1 cellular context compared by ENCODE assay signal in genomic region chr2:54106631-54107454, GRCh38.
TF ChIP-seq lines count a peak whose summit lies in the region.

No MANE protein-coding gene starts in this region.

TF ChIP-seq in HepG2, 621 proteins besides CTCF, POLR2A, EP300 and RAD21 (continued from another document and continues in another):
- TF ChIP-seq, protein P1, sequence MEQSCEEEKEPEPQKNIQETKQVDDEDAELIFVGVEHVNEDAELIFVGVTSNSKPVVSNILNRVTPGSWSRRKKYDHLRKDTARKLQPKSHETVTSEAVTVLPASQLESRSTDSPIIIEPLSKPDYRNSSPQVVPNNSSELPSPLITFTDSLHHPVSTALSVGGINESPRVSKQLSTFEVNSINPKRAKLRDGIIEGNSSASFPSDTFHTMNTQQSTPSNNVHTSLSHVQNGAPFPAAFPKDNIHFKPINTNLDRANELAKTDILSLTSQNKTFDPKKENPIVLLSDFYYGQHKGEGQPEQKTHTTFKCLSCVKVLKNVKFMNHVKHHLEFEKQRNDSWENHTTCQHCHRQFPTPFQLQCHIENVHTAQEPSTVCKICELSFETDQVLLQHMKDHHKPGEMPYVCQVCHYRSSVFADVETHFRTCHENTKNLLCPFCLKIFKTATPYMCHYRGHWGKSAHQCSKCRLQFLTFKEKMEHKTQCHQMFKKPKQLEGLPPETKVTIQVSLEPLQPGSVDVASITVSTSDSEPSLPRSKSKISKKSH (CRISPR knock-in tag; IDR thresholded peaks at IDR 0.05; ENCODE audit: borderline replicate concordance) = no peak
- TF ChIP-seq ASH2L (IDR thresholded peaks at IDR 0.05; ENCODE audit: insufficient read length, low read depth, low read length) (no peak), ZSCAN22 (CRISPR knock-in tag; IDR thresholded peaks at IDR 0.05) (no peak), STAG1 (CRISPR knock-in tag; IDR thresholded peaks at IDR 0.05) (peak; percentile 92), ZBTB7B (CRISPR knock-in tag; IDR thresholded peaks at IDR 0.05) (no peak), ZNF530 (CRISPR knock-in tag; IDR thresholded peaks at IDR 0.05; ENCODE audit: low read depth) (no peak), RXRA (CRISPR knock-in tag; IDR thresholded peaks at IDR 0.05) (no peak), ZBTB25 (CRISPR knock-in tag; IDR thresholded peaks at IDR 0.05) (peak; percentile 49; the same call in 1 of the 2 replicates), PLRG1 (conservative IDR thresholded peaks at IDR 0.05) (no peak), ZNF83 (CRISPR knock-in tag; IDR thresholded peaks at IDR 0.05; ENCODE audit: borderline replicate concordance) (no peak), ZMYM4 (CRISPR knock-in tag; IDR thresholded peaks at IDR 0.05) (0 out of 2 replicates have a peak, but pooled peaks have one; percentile 5), ZNF30 (CRISPR knock-in tag; IDR thresholded peaks at IDR 0.05) (no peak), POGZ (CRISPR knock-in tag; IDR thresholded peaks at IDR 0.05) (no peak), ZNF34 (CRISPR knock-in tag; IDR thresholded peaks at IDR 0.05; ENCODE audit: borderline replicate concordance) (no peak), ZNF766 (CRISPR knock-in tag; IDR thresholded peaks at IDR 0.05; ENCODE audit: borderline replicate concordance) (no peak), GMEB1 (CRISPR knock-in tag; IDR thresholded peaks at IDR 0.05; ENCODE audit: borderline replicate concordance) (no peak), ZNF572 (CRISPR knock-in tag; IDR thresholded peaks at IDR 0.05) (no peak), ZKSCAN8 (CRISPR knock-in tag; IDR thresholded peaks at IDR 0.05; ENCODE audit: borderline replicate concordance) (0 out of 2 replicates have a peak, but pooled peaks have one; percentile 14), FOXO1 (CRISPR knock-in tag; IDR thresholded peaks at IDR 0.05) (no peak), ZNF138 (CRISPR knock-in tag; IDR thresholded peaks at IDR 0.05; ENCODE audit: low read depth) (no peak), KDM5A (IDR thresholded peaks at IDR 0.05; ENCODE audit: borderline replicate concordance, low read length) (peak; percentile 42; the same call in 1 of the 2 replicates), KDM5B (CRISPR knock-in tag; IDR thresholded peaks at IDR 0.05; ENCODE audit: borderline replicate concordance) (no peak), YY1 (IDR thresholded peaks at IDR 0.05; ENCODE audit: insufficient read depth, insufficient replicate concordance, low read depth, low read length) (no peak), PITX1 (CRISPR knock-in tag; IDR thresholded peaks at IDR 0.05) (no peak), FOXC1 (CRISPR knock-in tag; IDR thresholded peaks at IDR 0.05; ENCODE audit: borderline replicate concordance) (no peak), HIVEP1 (CRISPR knock-in tag; IDR thresholded peaks at IDR 0.05) (no peak), ZBTB46 (CRISPR knock-in tag; IDR thresholded peaks at IDR 0.05; ENCODE audit: borderline replicate concordance) (no peak), ZBTB8A (CRISPR knock-in tag; IDR thresholded peaks at IDR 0.05; ENCODE audit: borderline replicate concordance, low read depth) (no peak), ZSCAN21 (CRISPR knock-in tag; IDR thresholded peaks at IDR 0.05; ENCODE audit: borderline replicate concordance) (no peak), NR2F6 (IDR thresholded peaks at IDR 0.05) (no peak), NR2F6 (CRISPR knock-in tag; IDR thresholded peaks at IDR 0.05) (no peak), PCBP2 (optimal IDR thresholded peaks at IDR 0.05; ENCODE audit: low read depth, low read length, poor library complexity, severe bottlenecking) (no peak), HNRNPK (IDR thresholded peaks at IDR 0.05; ENCODE audit: low read depth, low read length, poor library complexity, severe bottlenecking) (no peak), IKZF1 (IDR thresholded peaks at IDR 0.05) (no peak), MXD1 (CRISPR knock-in tag; IDR thresholded peaks at IDR 0.05) (no peak), HMGA1 (CRISPR knock-in tag; conservative IDR thresholded peaks at IDR 0.05) (no peak), CCDC6 (CRISPR knock-in tag; IDR thresholded peaks at IDR 0.05) (no peak), PHF20 (CRISPR knock-in tag; IDR thresholded peaks at IDR 0.05) (no peak), ZFP1 (CRISPR knock-in tag; IDR thresholded peaks at IDR 0.05) (no peak), AKAP8 (CRISPR knock-in tag; IDR thresholded peaks at IDR 0.05) (no peak), ZNF749 (CRISPR knock-in tag; IDR thresholded peaks at IDR 0.05; ENCODE audit: borderline replicate concordance) (no peak), ELF3 (CRISPR knock-in tag; IDR thresholded peaks at IDR 0.05) (peak; percentile 9; the same call in 1 of the 2 replicates)
- TF ChIP-seq, protein P2, sequence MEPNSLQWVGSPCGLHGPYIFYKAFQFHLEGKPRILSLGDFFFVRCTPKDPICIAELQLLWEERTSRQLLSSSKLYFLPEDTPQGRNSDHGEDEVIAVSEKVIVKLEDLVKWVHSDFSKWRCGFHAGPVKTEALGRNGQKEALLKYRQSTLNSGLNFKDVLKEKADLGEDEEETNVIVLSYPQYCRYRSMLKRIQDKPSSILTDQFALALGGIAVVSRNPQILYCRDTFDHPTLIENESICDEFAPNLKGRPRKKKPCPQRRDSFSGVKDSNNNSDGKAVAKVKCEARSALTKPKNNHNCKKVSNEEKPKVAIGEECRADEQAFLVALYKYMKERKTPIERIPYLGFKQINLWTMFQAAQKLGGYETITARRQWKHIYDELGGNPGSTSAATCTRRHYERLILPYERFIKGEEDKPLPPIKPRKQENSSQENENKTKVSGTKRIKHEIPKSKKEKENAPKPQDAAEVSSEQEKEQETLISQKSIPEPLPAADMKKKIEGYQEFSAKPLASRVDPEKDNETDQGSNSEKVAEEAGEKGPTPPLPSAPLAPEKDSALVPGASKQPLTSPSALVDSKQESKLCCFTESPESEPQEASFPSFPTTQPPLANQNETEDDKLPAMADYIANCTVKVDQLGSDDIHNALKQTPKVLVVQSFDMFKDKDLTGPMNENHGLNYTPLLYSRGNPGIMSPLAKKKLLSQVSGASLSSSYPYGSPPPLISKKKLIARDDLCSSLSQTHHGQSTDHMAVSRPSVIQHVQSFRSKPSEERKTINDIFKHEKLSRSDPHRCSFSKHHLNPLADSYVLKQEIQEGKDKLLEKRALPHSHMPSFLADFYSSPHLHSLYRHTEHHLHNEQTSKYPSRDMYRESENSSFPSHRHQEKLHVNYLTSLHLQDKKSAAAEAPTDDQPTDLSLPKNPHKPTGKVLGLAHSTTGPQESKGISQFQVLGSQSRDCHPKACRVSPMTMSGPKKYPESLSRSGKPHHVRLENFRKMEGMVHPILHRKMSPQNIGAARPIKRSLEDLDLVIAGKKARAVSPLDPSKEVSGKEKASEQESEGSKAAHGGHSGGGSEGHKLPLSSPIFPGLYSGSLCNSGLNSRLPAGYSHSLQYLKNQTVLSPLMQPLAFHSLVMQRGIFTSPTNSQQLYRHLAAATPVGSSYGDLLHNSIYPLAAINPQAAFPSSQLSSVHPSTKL (CRISPR knock-in tag; IDR thresholded peaks at IDR 0.05) = 0 out of 2 replicates have a peak, but pooled peaks have one; percentile 2
- TF ChIP-seq, protein P3, sequence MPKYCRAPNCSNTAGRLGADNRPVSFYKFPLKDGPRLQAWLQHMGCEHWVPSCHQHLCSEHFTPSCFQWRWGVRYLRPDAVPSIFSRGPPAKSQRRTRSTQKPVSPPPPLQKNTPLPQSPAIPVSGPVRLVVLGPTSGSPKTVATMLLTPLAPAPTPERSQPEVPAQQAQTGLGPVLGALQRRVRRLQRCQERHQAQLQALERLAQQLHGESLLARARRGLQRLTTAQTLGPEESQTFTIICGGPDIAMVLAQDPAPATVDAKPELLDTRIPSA (CRISPR knock-in tag; IDR thresholded peaks at IDR 0.05; ENCODE audit: borderline replicate concordance) = no peak
- TF ChIP-seq, protein P4, sequence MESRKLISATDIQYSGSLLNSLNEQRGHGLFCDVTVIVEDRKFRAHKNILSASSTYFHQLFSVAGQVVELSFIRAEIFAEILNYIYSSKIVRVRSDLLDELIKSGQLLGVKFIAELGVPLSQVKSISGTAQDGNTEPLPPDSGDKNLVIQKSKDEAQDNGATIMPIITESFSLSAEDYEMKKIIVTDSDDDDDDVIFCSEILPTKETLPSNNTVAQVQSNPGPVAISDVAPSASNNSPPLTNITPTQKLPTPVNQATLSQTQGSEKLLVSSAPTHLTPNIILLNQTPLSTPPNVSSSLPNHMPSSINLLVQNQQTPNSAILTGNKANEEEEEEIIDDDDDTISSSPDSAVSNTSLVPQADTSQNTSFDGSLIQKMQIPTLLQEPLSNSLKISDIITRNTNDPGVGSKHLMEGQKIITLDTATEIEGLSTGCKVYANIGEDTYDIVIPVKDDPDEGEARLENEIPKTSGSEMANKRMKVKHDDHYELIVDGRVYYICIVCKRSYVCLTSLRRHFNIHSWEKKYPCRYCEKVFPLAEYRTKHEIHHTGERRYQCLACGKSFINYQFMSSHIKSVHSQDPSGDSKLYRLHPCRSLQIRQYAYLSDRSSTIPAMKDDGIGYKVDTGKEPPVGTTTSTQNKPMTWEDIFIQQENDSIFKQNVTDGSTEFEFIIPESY (CRISPR knock-in tag; IDR thresholded peaks at IDR 0.05) = peak; percentile 83
- TF ChIP-seq, protein P5, sequence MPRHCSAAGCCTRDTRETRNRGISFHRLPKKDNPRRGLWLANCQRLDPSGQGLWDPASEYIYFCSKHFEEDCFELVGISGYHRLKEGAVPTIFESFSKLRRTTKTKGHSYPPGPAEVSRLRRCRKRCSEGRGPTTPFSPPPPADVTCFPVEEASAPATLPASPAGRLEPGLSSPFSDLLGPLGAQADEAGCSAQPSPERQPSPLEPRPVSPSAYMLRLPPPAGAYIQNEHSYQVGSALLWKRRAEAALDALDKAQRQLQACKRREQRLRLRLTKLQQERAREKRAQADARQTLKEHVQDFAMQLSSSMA (CRISPR knock-in tag; IDR thresholded peaks at IDR 0.05) = no peak
- TF ChIP-seq, protein P6, sequence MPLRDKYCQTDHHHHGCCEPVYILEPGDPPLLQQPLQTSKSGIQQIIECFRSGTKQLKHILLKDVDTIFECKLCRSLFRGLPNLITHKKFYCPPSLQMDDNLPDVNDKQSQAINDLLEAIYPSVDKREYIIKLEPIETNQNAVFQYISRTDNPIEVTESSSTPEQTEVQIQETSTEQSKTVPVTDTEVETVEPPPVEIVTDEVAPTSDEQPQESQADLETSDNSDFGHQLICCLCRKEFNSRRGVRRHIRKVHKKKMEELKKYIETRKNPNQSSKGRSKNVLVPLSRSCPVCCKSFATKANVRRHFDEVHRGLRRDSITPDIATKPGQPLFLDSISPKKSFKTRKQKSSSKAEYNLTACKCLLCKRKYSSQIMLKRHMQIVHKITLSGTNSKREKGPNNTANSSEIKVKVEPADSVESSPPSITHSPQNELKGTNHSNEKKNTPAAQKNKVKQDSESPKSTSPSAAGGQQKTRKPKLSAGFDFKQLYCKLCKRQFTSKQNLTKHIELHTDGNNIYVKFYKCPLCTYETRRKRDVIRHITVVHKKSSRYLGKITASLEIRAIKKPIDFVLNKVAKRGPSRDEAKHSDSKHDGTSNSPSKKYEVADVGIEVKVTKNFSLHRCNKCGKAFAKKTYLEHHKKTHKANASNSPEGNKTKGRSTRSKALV (CRISPR knock-in tag; IDR thresholded peaks at IDR 0.05) = no peak
- TF ChIP-seq, protein P7, sequence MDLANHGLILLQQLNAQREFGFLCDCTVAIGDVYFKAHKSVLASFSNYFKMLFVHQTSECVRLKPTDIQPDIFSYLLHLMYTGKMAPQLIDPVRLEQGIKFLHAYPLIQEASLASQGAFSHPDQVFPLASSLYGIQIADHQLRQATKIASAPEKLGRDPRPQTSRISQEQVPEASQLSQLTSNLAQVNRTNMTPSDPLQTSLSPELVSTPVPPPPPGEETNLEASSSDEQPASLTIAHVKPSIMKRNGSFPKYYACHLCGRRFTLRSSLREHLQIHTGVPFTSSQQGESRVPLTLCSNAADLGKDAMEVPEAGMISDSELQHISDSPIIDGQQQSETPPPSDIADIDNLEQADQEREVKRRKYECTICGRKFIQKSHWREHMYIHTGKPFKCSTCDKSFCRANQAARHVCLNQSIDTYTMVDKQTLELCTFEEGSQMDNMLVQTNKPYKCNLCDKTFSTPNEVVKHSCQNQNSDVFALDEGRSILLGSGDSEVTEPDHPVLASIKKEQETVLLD (CRISPR knock-in tag; IDR thresholded peaks at IDR 0.05; ENCODE audit: low read depth) = no peak
